Comparison of ENCODE assay signal across 1 cellular context in the genomic region with DNA sequence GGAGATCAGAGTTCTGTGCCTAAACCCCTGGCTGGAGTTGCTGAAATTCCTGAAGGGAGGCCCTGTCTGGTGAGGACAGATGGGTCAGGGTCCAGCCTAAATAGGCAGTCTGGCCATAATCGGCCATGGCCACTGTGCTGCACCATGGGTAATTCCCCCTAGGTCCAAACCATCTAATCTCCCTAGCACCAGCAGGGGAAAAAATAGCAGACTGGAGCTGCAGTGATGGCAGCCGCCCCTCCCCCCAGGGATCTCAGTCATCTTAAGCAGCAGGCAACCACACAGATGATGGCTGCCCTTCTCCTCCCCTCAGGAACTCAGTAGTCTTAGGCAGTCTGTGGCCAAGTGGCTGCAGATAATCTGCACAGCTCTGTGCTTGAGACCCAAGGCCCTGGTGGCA.
TF ChIP-seq lines count a peak whose summit lies in the region.

No MANE protein-coding gene starts in this region.

TF ChIP-seq in WTC11, 78 proteins besides CTCF, POLR2A, EP300 and RAD21 (continued from another document):
- TF ChIP-seq, protein P1, sequence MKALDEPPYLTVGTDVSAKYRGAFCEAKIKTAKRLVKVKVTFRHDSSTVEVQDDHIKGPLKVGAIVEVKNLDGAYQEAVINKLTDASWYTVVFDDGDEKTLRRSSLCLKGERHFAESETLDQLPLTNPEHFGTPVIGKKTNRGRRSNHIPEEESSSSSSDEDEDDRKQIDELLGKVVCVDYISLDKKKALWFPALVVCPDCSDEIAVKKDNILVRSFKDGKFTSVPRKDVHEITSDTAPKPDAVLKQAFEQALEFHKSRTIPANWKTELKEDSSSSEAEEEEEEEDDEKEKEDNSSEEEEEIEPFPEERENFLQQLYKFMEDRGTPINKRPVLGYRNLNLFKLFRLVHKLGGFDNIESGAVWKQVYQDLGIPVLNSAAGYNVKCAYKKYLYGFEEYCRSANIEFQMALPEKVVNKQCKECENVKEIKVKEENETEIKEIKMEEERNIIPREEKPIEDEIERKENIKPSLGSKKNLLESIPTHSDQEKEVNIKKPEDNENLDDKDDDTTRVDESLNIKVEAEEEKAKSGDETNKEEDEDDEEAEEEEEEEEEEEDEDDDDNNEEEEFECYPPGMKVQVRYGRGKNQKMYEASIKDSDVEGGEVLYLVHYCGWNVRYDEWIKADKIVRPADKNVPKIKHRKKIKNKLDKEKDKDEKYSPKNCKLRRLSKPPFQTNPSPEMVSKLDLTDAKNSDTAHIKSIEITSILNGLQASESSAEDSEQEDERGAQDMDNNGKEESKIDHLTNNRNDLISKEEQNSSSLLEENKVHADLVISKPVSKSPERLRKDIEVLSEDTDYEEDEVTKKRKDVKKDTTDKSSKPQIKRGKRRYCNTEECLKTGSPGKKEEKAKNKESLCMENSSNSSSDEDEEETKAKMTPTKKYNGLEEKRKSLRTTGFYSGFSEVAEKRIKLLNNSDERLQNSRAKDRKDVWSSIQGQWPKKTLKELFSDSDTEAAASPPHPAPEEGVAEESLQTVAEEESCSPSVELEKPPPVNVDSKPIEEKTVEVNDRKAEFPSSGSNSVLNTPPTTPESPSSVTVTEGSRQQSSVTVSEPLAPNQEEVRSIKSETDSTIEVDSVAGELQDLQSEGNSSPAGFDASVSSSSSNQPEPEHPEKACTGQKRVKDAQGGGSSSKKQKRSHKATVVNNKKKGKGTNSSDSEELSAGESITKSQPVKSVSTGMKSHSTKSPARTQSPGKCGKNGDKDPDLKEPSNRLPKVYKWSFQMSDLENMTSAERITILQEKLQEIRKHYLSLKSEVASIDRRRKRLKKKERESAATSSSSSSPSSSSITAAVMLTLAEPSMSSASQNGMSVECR (CRISPR knock-in tag; IDR thresholded peaks at IDR 0.05; ENCODE audit: borderline replicate concordance): no peak
